Comparison of ENCODE assay signal across 1 cellular context in genomic region chr10:91931526-91932190, GRCh38.
TF ChIP-seq lines count a peak whose summit lies in the region.

No MANE protein-coding gene starts in this region.

TF ChIP-seq in IMR-90, 13 proteins besides CTCF, POLR2A, EP300 and RAD21 (continued from another document):
- TF ChIP-seq FOS (IDR thresholded peaks at IDR 0.05; ENCODE audit: low read depth, low read length) (no peak), CEBPB (IDR thresholded peaks at IDR 0.05; ENCODE audit: low read depth, low read length) (no peak), RCOR1 (IDR thresholded peaks at IDR 0.05; ENCODE audit: insufficient replicate concordance, low read length) (no peak), RFX5 (IDR thresholded peaks at IDR 0.05; ENCODE audit: low read depth, low read length) (no peak), SMC3 (IDR thresholded peaks at IDR 0.05; ENCODE audit: low read depth, low read length) (no peak), MXI1 (IDR thresholded peaks at IDR 0.05; ENCODE audit: borderline replicate concordance, low read depth, low read length) (no peak)
TF ChIP-seq in IMR-90: peak in this region for 0.
